In the genomic region with DNA sequence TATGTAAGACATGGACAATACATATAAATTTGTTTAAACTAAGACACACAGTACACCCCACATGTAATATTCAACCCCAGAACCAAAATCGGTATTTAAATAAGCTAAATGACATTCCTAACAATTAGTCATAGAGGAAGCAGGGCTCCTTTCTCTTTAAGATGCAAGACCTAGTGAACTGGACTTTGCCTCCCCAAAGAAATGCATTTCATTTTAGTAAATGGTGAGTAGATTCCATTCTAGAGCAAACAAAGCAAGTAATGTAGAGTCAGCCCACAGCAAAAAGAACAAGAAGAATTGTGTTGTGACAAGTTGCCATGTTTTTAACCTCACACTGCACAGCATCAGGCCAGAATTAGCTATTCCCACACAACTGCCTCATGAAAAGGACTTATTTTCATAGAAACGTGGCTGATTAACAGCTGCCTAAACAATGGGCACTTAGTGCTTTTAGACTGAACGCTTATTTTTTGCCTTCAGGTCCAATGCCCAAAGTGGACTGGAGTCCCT, we compare ENCODE assay signal across 12 cellular contexts. TPM values are rescaled to one million over a fixed set of nuclear protein-coding genes. Genes with fewer than 3 reads are reported as not detected.
DNase-seq lines count a peak whose midpoint lies in the region; ATAC-seq and TF ChIP-seq lines count a peak whose summit lies in the region.
"Had no signal": no experiment of that assay in that cellular context is flagged by ENCODE, and none has a peak within 500 bp of the region (broad histone marks: within the 10 kb centered on the region; RNA-seq: fewer than 3 reads in every experiment).

No MANE protein-coding gene starts in this region.

- in situ Hi-C loops in KBM-7 (cut with MboI; ENCODE audit: low pct_unique_long_range_greater_than_20kb, low sequenced_read_pairs): no loop called here

- peaks cover 5% of the 10 kb centered on the region for H3K36me3 Mint-ChIP-seq in progenitor cell of endocrine pancreas (ENCODE audit: insufficient read depth)

- H3K4me1 ChIP-seq in RWPE2 (ENCODE audit: insufficient read depth, poor library complexity, severe bottlenecking) (peaks cover 5% of the 10 kb centered on the region), body of pancreas (peaks cover 11% of the 10 kb centered on the region)

- 33 to 37% methylated on average over 3 of the region's 3 CpGs for WGBS in body of pancreas, 2 donors

- H3K4me3 Mint-ChIP-seq in progenitor cell of endocrine pancreas (ENCODE audit: low read depth): no peak overlapping the region
- H3K4me3 Mint-ChIP-seq: activated CD4-positive, alpha-beta memory T cell treated with anti-CD3 and anti-CD28 coated beads, Interleukin-2, amount 10 ng/mL, durations not matched to agents 7 days and 5 days; CD4-positive, alpha-beta memory T cell had no signal

- H3K4me1 Mint-ChIP-seq in progenitor cell of endocrine pancreas (ENCODE audit: low read depth): peaks cover 6% of the 10 kb centered on the region

- H3K27ac ChIP-seq in RWPE2 (ENCODE audit: poor library complexity, severe bottlenecking) (peak overlapping the region; percentile 22), body of pancreas (peak overlapping the region in 1 of 4 donors; percentile 30)

- H3K4me3 ChIP-seq in RWPE2 (ENCODE audit: severe bottlenecking): no peak overlapping the region
- H3K4me3 ChIP-seq in fibroblast of villous mesenchyme (ENCODE audit: low read depth, low read length): no peak overlapping the region
- H3K4me3 ChIP-seq in body of pancreas: no peak overlapping the region

- H3K27me3 ChIP-seq in RWPE2 (ENCODE audit: insufficient read depth, poor library complexity, severe bottlenecking): no peaks in the 10 kb centered on the region
- no peaks in the 10 kb centered on the region for H3K27me3 ChIP-seq in body of pancreas

- H3K27me3 Mint-ChIP-seq in progenitor cell of endocrine pancreas: no peaks in the 10 kb centered on the region
- H3K27me3 Mint-ChIP-seq: activated CD4-positive, alpha-beta memory T cell treated with anti-CD3 and anti-CD28 coated beads, Interleukin-2, amount 10 ng/mL, durations not matched to agents 7 days and 5 days; CD4-positive, alpha-beta memory T cell had no signal

- H3K9me3 Mint-ChIP-seq in progenitor cell of endocrine pancreas (ENCODE audit: low read depth): no peaks in the 10 kb centered on the region
- H3K9me3 Mint-ChIP-seq: activated CD4-positive, alpha-beta memory T cell treated with anti-CD3 and anti-CD28 coated beads, Interleukin-2, amount 10 ng/mL, durations not matched to agents 7 days and 5 days; CD4-positive, alpha-beta memory T cell had no signal

- H3K27ac Mint-ChIP-seq in progenitor cell of endocrine pancreas: peak overlapping the region; percentile 46
- H3K27ac Mint-ChIP-seq: activated CD4-positive, alpha-beta memory T cell treated with anti-CD3 and anti-CD28 coated beads, Interleukin-2, amount 10 ng/mL, durations not matched to agents 7 days and 5 days; CD4-positive, alpha-beta memory T cell had no signal

- ATAC-seq in RWPE2 (ENCODE audit: low read depth) (peak; percentile 25; the same call in 1 of the 3 replicates), body of pancreas (no peak)
- ATAC-seq: esophagus mucosa had no signal

- DNase-seq in ELR (ENCODE audit: low read depth) (peak; percentile 68), RWPE2 (ENCODE audit: low spot score) (no peak), fibroblast of villous mesenchyme (ENCODE audit: low read depth) (peak; percentile 52), progenitor cell of endocrine pancreas (ENCODE audit: low spot score, unreplicated experiment) (no peak), body of pancreas (no peak), NCI-H510A (lab: John Stamatoyannopoulos, UW) (no peak), KBM-7 (no peak)
- no peak for DNase-seq in activated naive CD4-positive, alpha-beta T cell treated with Interleukin-2 at 50 U/mL for 16 hours
- DNase-seq: activated CD4-positive, alpha-beta memory T cell treated with anti-CD3 and anti-CD28 coated beads, Interleukin-2, amount 10 ng/mL, durations not matched to agents 7 days and 5 days; CD4-positive, alpha-beta memory T cell; NCI-H2081 had no signal

- H3K9me3 ChIP-seq in RWPE2 (ENCODE audit: severe bottlenecking) (no peaks in the 10 kb centered on the region), body of pancreas (no peaks in the 10 kb centered on the region)

- H3K36me3 ChIP-seq in RWPE2 (ENCODE audit: low read depth) (peaks cover 55% of the 10 kb centered on the region), body of pancreas (replicated peaks in 1 of 2; ENCODE audit: insufficient read depth in 1 of 2, low read depth in 2 of 2) (peaks cover 5 to 7% of the 10 kb centered on the region in 2 donors)

- intact Hi-C loops in body of pancreas (cut with DNase I): no loop called here

- no peak for TF ChIP-seq POLR2A in body of pancreas (IDR thresholded peaks at IDR 0.05)

- TF ChIP-seq CTCF in RWPE2 (IDR thresholded peaks at IDR 0.05; ENCODE audit: poor library complexity, severe bottlenecking) (no peak), fibroblast of villous mesenchyme (IDR thresholded peaks at IDR 0.05; ENCODE audit: insufficient read depth, low read depth, low read length) (no peak), progenitor cell of endocrine pancreas (IDR thresholded peaks at IDR 0.05; ENCODE audit: unreplicated experiment) (no peak), body of pancreas (IDR thresholded peaks at IDR 0.05) (no peak)

RNA-seq across cellular contexts. Expression of a gene that starts 14.4 kb away (rescaled TPM):
- total RNA-seq in fibroblast of villous mesenchyme: 63.8 and 80.7 TPM in 2 replicates
- 113 and 117 TPM in 2 replicates for total RNA-seq in progenitor cell of endocrine pancreas
- 10 to 100 TPM; 32.4 to 43.5 TPM for total RNA-seq in body of pancreas

RNA-seq across cellular contexts. Expression of a gene that starts 17.0 kb away (rescaled TPM):
- total RNA-seq in fibroblast of villous mesenchyme: 34.5 and 35.8 TPM in 2 replicates
- 44.8 and 48.1 TPM in 2 replicates for total RNA-seq in progenitor cell of endocrine pancreas
- total RNA-seq in body of pancreas: 10 to 100 TPM; 17.1 to 19.2 TPM

RNA-seq across cellular contexts. Expression of a gene that starts 36.3 kb away (rescaled TPM):
- total RNA-seq in fibroblast of villous mesenchyme (94.6 and 98.6 TPM in 2 replicates), progenitor cell of endocrine pancreas (98.7 and 102 TPM in 2 replicates), body of pancreas (10 to 100 TPM; 36.3 to 70.2 TPM)

RNA-seq across cellular contexts. Expression of a gene that starts 47.6 kb away (rescaled TPM):
- total RNA-seq in fibroblast of villous mesenchyme (under 0.01 and 0.32 TPM in 2 replicates), progenitor cell of endocrine pancreas (3.2 and 3.7 TPM in 2 replicates), body of pancreas (1 to 10 TPM; 1.6 to 4.4 TPM)

Comparison
In these comparisons a context has a peak if more than half of its experiments do, and no peak if none do; other contexts are left out.
1. DNase-seq: peak in ELR (single experiment) and fibroblast of villous mesenchyme (single experiment); none in RWPE2 (single experiment), progenitor cell of endocrine pancreas (single experiment), activated naive CD4-positive, alpha-beta T cell treated with Interleukin-2 at 50 U/mL for 16 hours (single experiment), body of pancreas (0 of 4), NCI-H510A (single experiment) and KBM-7 (single experiment).